8 cellular contexts compared by ENCODE assay signal in the genomic region with DNA sequence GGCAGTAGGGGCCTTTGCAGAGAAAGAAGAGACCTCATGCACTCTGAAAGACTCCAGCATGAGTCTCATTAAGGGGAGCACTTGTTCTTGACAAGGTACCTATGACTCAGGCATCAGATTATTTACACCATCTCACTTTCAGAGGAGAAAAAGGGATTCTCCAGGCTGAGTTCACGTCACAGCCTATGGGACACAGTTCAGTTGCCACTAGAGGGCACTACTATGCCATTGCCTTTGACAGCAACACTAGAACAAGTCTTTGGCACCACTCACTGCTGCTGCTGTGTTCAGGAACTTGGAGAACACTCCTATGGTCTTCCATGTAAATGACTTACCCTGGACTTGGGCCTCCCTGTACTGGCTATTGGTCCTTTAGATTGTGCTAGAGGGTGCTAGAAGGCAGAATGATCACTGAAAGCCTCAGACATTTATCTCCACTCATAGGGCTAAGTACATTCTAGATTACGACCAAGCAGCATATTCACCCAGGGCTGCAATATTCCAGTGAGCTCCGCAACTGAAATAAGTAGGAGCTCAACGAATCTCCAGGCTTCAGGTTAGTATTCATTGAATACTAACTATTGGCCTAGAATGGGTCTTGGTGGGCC.
DNase-seq lines count a peak whose midpoint lies in the region; ATAC-seq and TF ChIP-seq lines count a peak whose summit lies in the region.

No MANE protein-coding gene starts in this region.

- intact Hi-C loops in left lung (cut with DNase I) (no loop called here), aorta (cut with DNase I) (loop anchor here in 1 of 2 donors (5.0 kb wide), 1 partner anchor 89 kb away; no protein-coding TSS in a partner anchor)

- H3K27ac ChIP-seq in left lung, result no peak overlapping the region
- H3K27ac ChIP-seq in aorta (ENCODE audit: low read depth in 1 of 2, low read length in 2 of 2), result no peak overlapping the region

- H3K36me3 ChIP-seq in left lung (no peaks in the 10 kb centered on the region), aorta (ENCODE audit: control insufficient read depth in 1 of 2, insufficient read depth in 2 of 2, low read length in 1 of 2) (no peaks in the 10 kb centered on the region)

- H3K9me3 ChIP-seq in left lung (no peaks in the 10 kb centered on the region), aorta (ENCODE audit: control insufficient read depth, low read length) (no peaks in the 10 kb centered on the region)

- peak; percentile 39 to 58 for TF ChIP-seq CTCF in left lung (IDR thresholded peaks at IDR 0.05)

- in situ Hi-C loops in T47D (cut with HindIII; ENCODE audit: low pct_unique_long_range_greater_than_20kb, low sequenced_read_pairs), result no loop called here

- H3K4me1 ChIP-seq in left lung (no peaks in the 10 kb centered on the region), aorta (ENCODE audit: control insufficient read depth in 1 of 2, insufficient read depth in 2 of 2, low read length in 2 of 2) (no peaks in the 10 kb centered on the region)

- WGBS in aorta, 2 donors, result 65 to 67% methylated on average over 4 of the region's 4 CpGs

- no peak overlapping the region for H3K4me3 ChIP-seq in left lung
- H3K4me3 ChIP-seq in aorta (ENCODE audit: low read length in 2 of 2), result no peak overlapping the region

- peak; percentile 72 for DNase-seq in SIG-M5 treated with dmso at 0.1 percent for 504 hours (lab: John Stamatoyannopoulos, UW; ENCODE audit: unreplicated experiment)
- DNase-seq in SIG-M5 (lab: John Stamatoyannopoulos, UW), result no peak
- peak; percentile 87 for DNase-seq in NCI-H69 (lab: John Stamatoyannopoulos, UW)
- peak; percentile 42 to 86 for DNase-seq in T47D (ENCODE audit: low read depth in 1 of 2, low spot score in 1 of 2)
- no peak for DNase-seq in left lung
- no peak for DNase-seq in aorta

- H3K27me3 ChIP-seq in left lung (no peaks in the 10 kb centered on the region), aorta (ENCODE audit: control insufficient read depth in 1 of 2, insufficient read depth in 2 of 2, low read length in 1 of 2) (no peaks in the 10 kb centered on the region)

- peak; percentile 51 for ATAC-seq in HG03025 (IDR thresholded peaks at IDR 0.05; ENCODE audit: low FRiP score, unreplicated experiment)
- ATAC-seq in left lung, result peak; percentile 96
- peak; percentile 65 for ATAC-seq in aorta (ENCODE audit: low FRiP score)
- no peak for ATAC-seq in GM21737 (IDR thresholded peaks at IDR 0.05; ENCODE audit: unreplicated experiment)

Comparison
In these comparisons a context has a peak if more than half of its experiments do, and no peak if none do; other contexts are left out.
1. DNase-seq: peak in SIG-M5 treated with dmso at 0.1 percent for 504 hours (single experiment), NCI-H69 (single experiment) and T47D (2 of 2); none in SIG-M5 (single experiment), left lung (0 of 2) and aorta (0 of 2).